Comparison of ENCODE assay signal across 21 cellular contexts in the genomic region with DNA sequence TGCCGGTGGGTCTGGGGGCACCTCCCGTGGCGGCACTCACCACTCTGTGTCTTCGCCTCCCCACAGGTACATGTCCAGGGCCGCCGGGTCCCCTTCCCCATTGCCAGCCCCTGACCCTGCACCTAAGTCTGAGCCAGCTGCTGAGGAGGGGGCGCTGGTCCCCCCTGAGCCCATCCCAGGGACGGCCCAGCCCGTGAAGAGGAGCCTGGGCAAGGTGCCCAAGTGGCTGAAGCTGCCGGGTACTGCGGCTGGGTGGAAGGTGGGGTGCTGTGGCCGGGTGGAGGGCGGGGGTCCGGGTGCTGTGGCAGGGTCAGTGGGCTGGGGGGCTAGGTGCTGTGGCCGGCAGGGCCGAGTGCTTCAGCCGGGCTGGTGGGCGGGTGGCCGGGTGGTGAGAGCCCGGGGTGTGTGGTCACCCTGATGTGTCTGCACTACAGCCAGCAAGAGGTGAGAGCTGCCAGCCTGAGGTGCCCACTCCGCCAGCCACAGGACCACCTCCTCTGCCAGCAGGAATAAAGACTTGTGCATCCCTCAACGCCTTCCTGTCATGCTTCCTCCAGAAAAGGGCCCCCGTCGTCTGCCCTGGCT.
"Had no signal": no experiment of that assay in that cellular context is flagged by ENCODE, and none has a peak within 500 bp of the region (broad histone marks: within the 10 kb centered on the region; RNA-seq: fewer than 3 reads in every experiment).

No MANE protein-coding gene starts in this region.

- H3K36me3 Mint-ChIP-seq: mesothelial cell of epicardium; natural killer cell treated with Interleukin-12 subunit alpha and Interleukin-12 subunit beta and Interleukin-15 and Interleukin-18, amount 100 ng/mL, for 72 hours had no signal

- H3K27ac ChIP-seq: dorsolateral prefrontal cortex, neutrophil, sigmoid colon, skin epidermis, testis, tibial nerve, upper lobe of right lung, vagina had no signal

- H3K27me3 Mint-ChIP-seq: natural killer cell treated with Interleukin-12 subunit alpha and Interleukin-12 subunit beta and Interleukin-15 and Interleukin-18, amount 100 ng/mL, for 72 hours; stimulated activated naive B cell treated with anti-CD40 and anti-IgM and Interleukin-4, amounts not matched to agents 10 μg/mL and 1 μg/mL and 100 μg/mL, for 72 hours; stimulated activated naive CD8-positive, alpha-beta T cell treated with anti-CD3 and anti-CD28 coated beads, Interleukin-15, amount 100 ng/mL, for 72 hours had no signal

- ATAC-seq: left lobe of liver; natural killer cell treated with Interleukin-12 subunit alpha and Interleukin-12 subunit beta and Interleukin-15 and Interleukin-18, amount 100 ng/mL, for 72 hours; stimulated activated naive B cell treated with anti-CD40 and anti-IgM and Interleukin-4, amounts not matched to agents 10 μg/mL and 1 μg/mL and 100 μg/mL, for 72 hours; stimulated activated naive CD8-positive, alpha-beta T cell treated with anti-CD3 and anti-CD28 coated beads, Interleukin-15, amount 100 ng/mL, for 72 hours had no signal

- H3K9me3 ChIP-seq: neutrophil, sigmoid colon, testis, tibial nerve, upper lobe of right lung, vagina had no signal

- H3K4me3 Mint-ChIP-seq: mesothelial cell of epicardium; natural killer cell treated with Interleukin-12 subunit alpha and Interleukin-12 subunit beta and Interleukin-15 and Interleukin-18, amount 100 ng/mL, for 72 hours; stimulated activated naive B cell treated with anti-CD40 and anti-IgM and Interleukin-4, amounts not matched to agents 10 μg/mL and 1 μg/mL and 100 μg/mL, for 72 hours; stimulated activated naive CD8-positive, alpha-beta T cell treated with anti-CD3 and anti-CD28 coated beads, Interleukin-15, amount 100 ng/mL, for 72 hours had no signal

- H3K27me3 ChIP-seq: dorsolateral prefrontal cortex, neutrophil, sigmoid colon, testis, tibial nerve, upper lobe of right lung, vagina had no signal

- H3K36me3 ChIP-seq: upper lobe of right lung, vagina had no signal

- H3K4me3 ChIP-seq: dorsolateral prefrontal cortex, sigmoid colon, skin epidermis, testis, tibial nerve, upper lobe of right lung, vagina had no signal

- DNase-seq: cortex of kidney; dorsolateral prefrontal cortex; effector CD8-positive, alpha-beta T cell; foreskin melanocyte; head of caudate nucleus; hippocampal formation; islet precursor cell; sigmoid colon; stimulated activated CD4-positive, alpha-beta T cell treated with anti-CD3 and anti-CD28 coated beads, Interleukin-2, amount 100 ng/mL, for 24 hours; stimulated activated CD4-positive, alpha-beta T cell treated with anti-CD3 and anti-CD28 coated beads, Interleukin-4, amount 100 ng/mL, for 4 hours; stimulated activated naive B cell treated with anti-CD40 and anti-IgM and Interleukin-4, amounts not matched to agents 10 μg/mL and 1 μg/mL and 100 μg/mL, for 72 hours; stimulated activated naive CD8-positive, alpha-beta T cell treated with anti-CD3 and anti-CD28 coated beads, Interleukin-15, amount 100 ng/mL, for 72 hours; testis; upper lobe of right lung had no signal

- H3K27ac Mint-ChIP-seq: mesothelial cell of epicardium; natural killer cell treated with Interleukin-12 subunit alpha and Interleukin-12 subunit beta and Interleukin-15 and Interleukin-18, amount 100 ng/mL, for 72 hours; stimulated activated naive B cell treated with anti-CD40 and anti-IgM and Interleukin-4, amounts not matched to agents 10 μg/mL and 1 μg/mL and 100 μg/mL, for 72 hours had no signal

- H3K9me3 Mint-ChIP-seq: mesothelial cell of epicardium; natural killer cell treated with Interleukin-12 subunit alpha and Interleukin-12 subunit beta and Interleukin-15 and Interleukin-18, amount 100 ng/mL, for 72 hours; stimulated activated naive B cell treated with anti-CD40 and anti-IgM and Interleukin-4, amounts not matched to agents 10 μg/mL and 1 μg/mL and 100 μg/mL, for 72 hours; stimulated activated naive CD8-positive, alpha-beta T cell treated with anti-CD3 and anti-CD28 coated beads, Interleukin-15, amount 100 ng/mL, for 72 hours had no signal
